ENCODE assay signal across 8 cellular contexts in genomic region chr1:39576016-39576657, GRCh38. TPM values are rescaled to one million over a fixed set of nuclear protein-coding genes. Genes with fewer than 3 reads are reported as not detected.
A peak's percentile ranks its signal among the peaks of the same experiment; 100 is the strongest.
DNase-seq lines count a peak whose midpoint lies in the region; ATAC-seq and TF ChIP-seq lines count a peak whose summit lies in the region.

No MANE protein-coding gene starts in this region.

- H3K36me3 ChIP-seq in RWPE2 (ENCODE audit: low read depth) (peaks cover 45% of the 10 kb centered on the region), body of pancreas (replicated peaks in 1 of 2; ENCODE audit: insufficient read depth in 1 of 2, low read depth in 2 of 2) (peaks cover 8% of the 10 kb centered on the region in 2 donors), spleen (peaks cover 2 to 36% (median 16%) of the 10 kb centered on the region in 6 donors)

- DNase-seq in Right ventricle myocardium inferior (ENCODE audit: missing footprints) (peak; percentile 77), cardiac septum (ENCODE audit: low spot score) (no peak), RWPE2 (ENCODE audit: low spot score) (no peak), body of pancreas (peak; percentile 34 to 44 (median 37)), iPS-NIHi7 (ENCODE audit: extremely low spot score) (peak; percentile 38), spleen (peak; percentile 86), dedifferentiated amniotic fluid mesenchymal stem cell (ENCODE audit: extremely low spot score) (no peak)

- H3K4me3 ChIP-seq in RWPE2 (ENCODE audit: severe bottlenecking) (peak overlapping the region; percentile 90), body of pancreas (peak overlapping the region; percentile 40 to 85), spleen (peak overlapping the region; percentile 64 to 84 (median 82))

- intact Hi-C loops in Right ventricle myocardium inferior (cut with DNase I) = no loop called here
- intact Hi-C loops in cardiac septum (cut with DNase I) = no loop called here
- intact Hi-C loops in body of pancreas (cut with DNase I) = no loop called here
- intact Hi-C loops in spleen (cut with DNase I; ENCODE audit: low total_unique reads) = no loop called here

- peak overlapping the region; percentile 69 for H3K27ac ChIP-seq in RWPE2 (ENCODE audit: poor library complexity, severe bottlenecking)
- peak overlapping the region; percentile 57 to 93 (median 82) for H3K27ac ChIP-seq in body of pancreas
- H3K27ac ChIP-seq in spleen = peak overlapping the region; percentile 82 to 90 (median 88)

- H3K4me1 ChIP-seq in RWPE2 (ENCODE audit: insufficient read depth, poor library complexity, severe bottlenecking) = peaks cover 8% of the 10 kb centered on the region
- H3K4me1 ChIP-seq in body of pancreas = peaks cover 41% of the 10 kb centered on the region
- H3K4me1 ChIP-seq in spleen = peaks cover 28 to 48% (median 37%) of the 10 kb centered on the region in 6 donors

- 0% methylated on average over 35 to 87 of the region's 87 CpGs for WGBS in body of pancreas, 2 donors
- 0 to 1% (median 1%) methylated on average over 71 to 87 of the region's 87 CpGs for WGBS in spleen, 5 donors

- H3K27me3 ChIP-seq in RWPE2 (ENCODE audit: insufficient read depth, poor library complexity, severe bottlenecking) = no peaks in the 10 kb centered on the region
- no peaks in the 10 kb centered on the region for H3K27me3 ChIP-seq in body of pancreas
- H3K27me3 ChIP-seq in spleen (replicated peaks in 1 of 7) = no peaks in the 10 kb centered on the region

- no peak for TF ChIP-seq CTCF in RWPE2 (IDR thresholded peaks at IDR 0.05; ENCODE audit: poor library complexity, severe bottlenecking)
- no peak for TF ChIP-seq CTCF in body of pancreas (IDR thresholded peaks at IDR 0.05)
- no peak for TF ChIP-seq CTCF in spleen (IDR thresholded peaks at IDR 0.05 in 8 of 11, conservative IDR thresholded peaks at IDR 0.05 in 3 of 11)

- no peaks in the 10 kb centered on the region for H3K9me3 ChIP-seq in RWPE2 (ENCODE audit: severe bottlenecking)
- H3K9me3 ChIP-seq in body of pancreas = no peaks in the 10 kb centered on the region
- H3K9me3 ChIP-seq in spleen = no peaks in the 10 kb centered on the region

- TF ChIP-seq POLR2A in body of pancreas (IDR thresholded peaks at IDR 0.05) = no peak
- no peak for TF ChIP-seq POLR2A in spleen (IDR thresholded peaks at IDR 0.05)

- ATAC-seq in Right ventricle myocardium inferior (peak; percentile 36), HG03064 (IDR thresholded peaks at IDR 0.05; ENCODE audit: low read depth, unreplicated experiment) (peak; percentile 34), RWPE2 (ENCODE audit: low read depth) (no peak), body of pancreas (peak; percentile 52)

RNA-seq across cellular contexts. Expression of gene PABPC4, which starts 0.5 kb away (rescaled TPM):
- total RNA-seq in Right ventricle myocardium inferior (196 TPM), cardiac septum (239 TPM), body of pancreas (100 to 1,000 TPM; 419 to 540 TPM), spleen (100 to 1,000 TPM; 145 to 241 (median 172) TPM)
- 100 to 1,000 TPM; 111 to 117 (median 114) TPM for polyA plus RNA-seq in spleen

Comparison
In these comparisons a context has a peak if more than half of its experiments do, and no peak if none do; other contexts are left out.
1. DNase-seq: peak in Right ventricle myocardium inferior (single experiment), body of pancreas (4 of 4), iPS-NIHi7 (single experiment) and spleen (single experiment); none in cardiac septum (single experiment), RWPE2 (single experiment) and dedifferentiated amniotic fluid mesenchymal stem cell (single experiment).
2. Peak in every context shown above with its lines, with median percentiles within 50 percentile points of each other: H3K27ac ChIP-seq and H3K4me3 ChIP-seq.